In genomic region chr6:35524380-35525020, GRCh38 we compare ENCODE assay signal across 26 cellular contexts. TPM values are rescaled to one million over a fixed set of nuclear protein-coding genes. Genes with fewer than 3 reads are reported as not detected.
"Had no signal": no experiment of that assay in that cellular context is flagged by ENCODE, and none has a peak within 500 bp of the region (broad histone marks: within the 10 kb centered on the region; RNA-seq: fewer than 3 reads in every experiment).

No MANE protein-coding gene starts in this region.

- DNase-seq: activated CD4-positive, CD25-positive, alpha-beta regulatory T cell treated with anti-CD3 and anti-CD28 coated beads, Interleukin-2, amount 50 U/mL, for 72 hours; activated effector memory CD4-positive, alpha-beta T cell treated with anti-CD3 and anti-CD28 coated beads, Interleukin-2, amount 50 U/mL, for 16 hours; activated naive CD4-positive, alpha-beta T cell treated with anti-CD3 and anti-CD28 coated beads, Interleukin-2, amount 50 U/mL, for 16 hours; adrenal gland; brain microvascular endothelial cell; caudate nucleus; dermis blood vessel endothelial cell; effector CD8-positive, alpha-beta T cell; foreskin melanocyte; left ventricle myocardium inferior; pancreas; psoas muscle; stimulated activated CD4-positive, alpha-beta T cell treated with anti-CD3 and anti-CD28 coated beads, Interleukin-4, amount 100 ng/mL, for 4 hours; stimulated activated naive CD8-positive, alpha-beta T cell treated with anti-CD3 and anti-CD28 coated beads, Interleukin-15, Interleukin-2, amounts not matched to agents 100 U/mL and 50 U/mL, for 24 hours; SW 1271; upper lobe of right lung; WERI-Rb-1 had no signal

- H3K4me1 ChIP-seq: left ventricle myocardium inferior, pancreas, psoas muscle, upper lobe of right lung had no signal

- H3K27me3 ChIP-seq: adrenal gland, ascending aorta, brain microvascular endothelial cell, pancreas, right atrium auricular region, upper lobe of right lung had no signal

- H3K27ac Mint-ChIP-seq: nephron had no signal

- FAIRE-seq: endothelial cell of umbilical vein, pancreas, TTC549 had no signal

- H3K9me3 Mint-ChIP-seq: nephron had no signal

- ATAC-seq: esophagus mucosa; pancreas; psoas muscle; stimulated activated naive CD8-positive, alpha-beta T cell treated with anti-CD3 and anti-CD28 coated beads, Interleukin-15, Interleukin-2, amounts not matched to agents 100 U/mL and 50 U/mL, for 24 hours; upper lobe of right lung had no signal

- H3K4me3 Mint-ChIP-seq: nephron had no signal

- H3K27ac ChIP-seq: adrenal gland, ascending aorta, brain microvascular endothelial cell, left ventricle myocardium inferior, pancreas, psoas muscle, right atrium auricular region, upper lobe of right lung, WERI-Rb-1 had no signal

- H3K4me3 ChIP-seq: adrenal gland, ascending aorta, left ventricle myocardium inferior, pancreas, psoas muscle, right atrium auricular region, upper lobe of right lung had no signal

- H3K9me3 ChIP-seq: adrenal gland, ascending aorta, left ventricle myocardium inferior, pancreas, psoas muscle, right atrium auricular region, upper lobe of right lung had no signal

- H3K36me3 ChIP-seq: adrenal gland, ascending aorta, brain microvascular endothelial cell, left ventricle myocardium inferior, pancreas, right atrium auricular region, upper lobe of right lung, WERI-Rb-1 had no signal

RNA-seq across cellular contexts. Expression of gene TULP1, which starts 11.8 kb away (rescaled TPM):
- total RNA-seq: activated CD8-positive, alpha-beta memory T cell treated with anti-CD3 and anti-CD28 coated beads for 36 hours; adrenal gland; ascending aorta; dermis blood vessel endothelial cell; endothelial cell of umbilical vein; esophagus mucosa; left ventricle myocardium inferior; lung microvascular endothelial cell; pancreas; psoas muscle; right atrium auricular region; subcutaneous adipose tissue; upper lobe of right lung had no signal
- polyA plus RNA-seq: endothelial cell of umbilical vein had no signal
